ENCODE assay signal across 11 cellular contexts in the genomic region with DNA sequence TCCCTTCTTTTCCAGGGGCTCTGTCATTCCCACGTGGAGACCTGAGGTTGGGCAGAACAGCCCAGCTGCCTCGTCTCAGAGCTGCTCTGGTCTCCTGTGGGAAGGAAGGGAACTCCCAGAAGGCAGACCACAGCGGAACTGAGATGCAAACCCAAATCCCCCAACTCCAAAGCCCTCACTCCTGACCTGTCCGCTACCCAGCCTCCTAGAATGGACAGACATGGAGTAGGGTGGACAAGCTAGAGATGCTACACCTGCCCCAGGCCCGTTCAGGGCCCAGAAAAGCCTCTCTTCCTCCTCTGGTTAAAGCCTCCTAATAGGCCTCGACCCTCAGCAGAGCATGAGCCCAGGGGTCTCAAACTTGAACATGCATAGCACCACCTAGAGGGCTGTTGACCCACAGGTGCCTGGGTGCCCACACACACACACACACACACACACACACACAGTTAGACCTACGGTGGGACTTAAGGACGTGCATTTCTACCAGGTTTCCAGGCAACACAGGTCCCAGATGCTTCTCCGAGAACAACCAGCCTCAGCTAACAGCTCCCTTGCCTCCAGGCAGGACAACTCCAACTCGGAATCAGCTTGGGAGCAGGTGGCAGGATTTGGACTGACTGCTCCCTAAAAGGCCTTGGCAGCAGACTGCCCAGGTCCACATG.
DNase-seq lines count a peak whose midpoint lies in the region; ATAC-seq and TF ChIP-seq lines count a peak whose summit lies in the region.
"Had no signal": no experiment of that assay in that cellular context is flagged by ENCODE, and none has a peak within 500 bp of the region (broad histone marks: within the 10 kb centered on the region; RNA-seq: fewer than 3 reads in every experiment).

No MANE protein-coding gene starts in this region.

- H3K27me3 ChIP-seq in Loucy (ENCODE audit: insufficient read depth, low read length, poor library complexity, severe bottlenecking): no peaks in the 10 kb centered on the region
- no peaks in the 10 kb centered on the region for H3K27me3 ChIP-seq in lung (ENCODE audit: control insufficient read depth, insufficient read depth)
- H3K27me3 ChIP-seq in thyroid gland: no peaks in the 10 kb centered on the region

- intact Hi-C loops in dendritic cell treated with granulocyte-macrophage colony-stimulating factor and Interleukin-4, amounts not matched to agents 40 ng/mL and 50 ng/mL, for 4 days (cut with micrococcal nuclease): no loop called here
- intact Hi-C loops in thyroid gland (cut with DNase I): no loop called here

- no peaks in the 10 kb centered on the region for H3K9me3 ChIP-seq in Loucy (ENCODE audit: insufficient read depth, low read depth, low read length)
- H3K9me3 ChIP-seq in lung (ENCODE audit: control insufficient read depth in 2 of 2, insufficient read depth in 1 of 2, low read length in 1 of 2): no peaks in the 10 kb centered on the region
- H3K9me3 ChIP-seq in thyroid gland: no peaks in the 10 kb centered on the region

- no peaks in the 10 kb centered on the region for H3K9me2 ChIP-seq in Loucy (replicated peaks; ENCODE audit: low read depth, low read length)

- no peaks in the 10 kb centered on the region for H3K9me3 Mint-ChIP-seq in dendritic cell treated with granulocyte-macrophage colony-stimulating factor and Interleukin-4, amounts not matched to agents 40 ng/mL and 50 ng/mL, for 4 days
- H3K9me3 Mint-ChIP-seq: central memory CD8-positive, alpha-beta T cell had no signal

- DNase-seq in lung (ENCODE audit: low spot score) (no peak), thyroid gland (no peak), GF-D8 (lab: John Stamatoyannopoulos, UW) (no peak)
- DNase-seq: NCI-H2029 treated with DMSO at 0.1 percent for 48 hours, PC-3 had no signal

- H3K36me3 Mint-ChIP-seq in dendritic cell treated with granulocyte-macrophage colony-stimulating factor and Interleukin-4, amounts not matched to agents 40 ng/mL and 50 ng/mL, for 4 days (ENCODE audit: low read depth): peaks cover 5% of the 10 kb centered on the region

- peaks cover 34% of the 10 kb centered on the region for H3K4me1 ChIP-seq in Loucy (ENCODE audit: insufficient read depth, low read length, poor library complexity, severe bottlenecking)
- H3K4me1 ChIP-seq in lung (ENCODE audit: control insufficient read depth in 2 of 2, insufficient read depth in 2 of 2, low read length in 2 of 2): peaks cover 61% of the 10 kb centered on the region in 2 donors
- H3K4me1 ChIP-seq in thyroid gland: peaks cover 79 to 100% of the 10 kb centered on the region in 2 donors

- H3K36me3 ChIP-seq in Loucy (ENCODE audit: insufficient read depth, low read length): no peaks in the 10 kb centered on the region
- no peaks in the 10 kb centered on the region for H3K36me3 ChIP-seq in lung (ENCODE audit: control insufficient read depth in 2 of 2, insufficient read depth in 2 of 2, low read length in 2 of 2)
- peaks cover 0 to 4% of the 10 kb centered on the region in 2 donors for H3K36me3 ChIP-seq in thyroid gland

- no peak overlapping the region for H2AFZ ChIP-seq in Loucy (ENCODE audit: low read length)

- TF ChIP-seq CTCF in Loucy (conservative IDR thresholded peaks at IDR 0.05; ENCODE audit: low read length) (peak; percentile 58), lung (IDR thresholded peaks at IDR 0.05; ENCODE audit: control extremely low read depth, extremely low read depth) (no peak), thyroid gland (IDR thresholded peaks at IDR 0.05) (no peak)

- H3K4me3 ChIP-seq in Loucy (ENCODE audit: low read length, poor library complexity, severe bottlenecking) (no peak overlapping the region), lung (no peak overlapping the region), thyroid gland (replicated peaks in 1 of 3) (no peak overlapping the region)
- H3K4me3 ChIP-seq: smooth muscle cell had no signal

- peaks cover 29% of the 10 kb centered on the region for H3K27me3 Mint-ChIP-seq in dendritic cell treated with granulocyte-macrophage colony-stimulating factor and Interleukin-4, amounts not matched to agents 40 ng/mL and 50 ng/mL, for 4 days

- WGBS in lung, 2 donors: 63 to 72% methylated on average over 10 of the region's 10 CpGs
- WGBS in thyroid gland, 2 donors: 68 to 78% methylated on average over 7 to 9 of the region's 10 CpGs

- no peaks in the 10 kb centered on the region for H3F3A ChIP-seq in Loucy (ENCODE audit: low read depth)

- no peaks in the 10 kb centered on the region for H3K79me2 ChIP-seq in Loucy (ENCODE audit: insufficient read depth, low read length)

- H3K4me2 ChIP-seq in Loucy (ENCODE audit: low read depth, low read length, poor library complexity, severe bottlenecking): no peak overlapping the region
- H3K4me2 ChIP-seq: smooth muscle cell had no signal

- no peak overlapping the region for H3K9ac ChIP-seq in Loucy (ENCODE audit: low read depth, low read length, poor library complexity, severe bottlenecking)

- no peaks in the 10 kb centered on the region for H4K20me1 ChIP-seq in Loucy (ENCODE audit: insufficient read depth, low read length, poor library complexity, severe bottlenecking)

- H3K4me3 Mint-ChIP-seq in dendritic cell treated with granulocyte-macrophage colony-stimulating factor and Interleukin-4, amounts not matched to agents 40 ng/mL and 50 ng/mL, for 4 days: no peak overlapping the region
- H3K4me3 Mint-ChIP-seq: central memory CD8-positive, alpha-beta T cell had no signal

- H3K27ac Mint-ChIP-seq in dendritic cell treated with granulocyte-macrophage colony-stimulating factor and Interleukin-4, amounts not matched to agents 40 ng/mL and 50 ng/mL, for 4 days: peak overlapping the region; percentile 9

- ATAC-seq in lung (ENCODE audit: insufficient read depth, low FRiP score) (no peak), GM21825 (IDR thresholded peaks at IDR 0.05; ENCODE audit: unreplicated experiment) (no peak), GM18519 (IDR thresholded peaks at IDR 0.05; ENCODE audit: low FRiP score, unreplicated experiment) (no peak)
- ATAC-seq: PC-3 had no signal

- H3K4me1 Mint-ChIP-seq in dendritic cell treated with granulocyte-macrophage colony-stimulating factor and Interleukin-4, amounts not matched to agents 40 ng/mL and 50 ng/mL, for 4 days (ENCODE audit: low read depth): peaks cover 92% of the 10 kb centered on the region
- H3K4me1 Mint-ChIP-seq: central memory CD8-positive, alpha-beta T cell had no signal

- TF ChIP-seq POLR2A in thyroid gland (IDR thresholded peaks at IDR 0.05): no peak

- H3K27ac ChIP-seq in lung (ENCODE audit: low read depth in 1 of 2, low read length in 1 of 2): peak overlapping the region; percentile 60 to 93
- H3K27ac ChIP-seq in thyroid gland: peak overlapping the region; percentile 96 to 100 (median 98)
